Comparison of ENCODE assay signal across 1 cellular context in genomic region chr3:45783667-45784066, GRCh38.
TF ChIP-seq lines count a peak whose summit lies in the region.

No MANE protein-coding gene starts in this region.

TF ChIP-seq in GM23338, 12 proteins besides CTCF, POLR2A, EP300 and RAD21 (continued from another document):
- no peak for TF ChIP-seq ZNF462 (CRISPR knock-in tag; IDR thresholded peaks at IDR 0.05)
- TF ChIP-seq EZH2phosphoT487 (IDR thresholded peaks at IDR 0.05; ENCODE audit: unreplicated experiment): no peak
- no peak for TF ChIP-seq JUNB (IDR thresholded peaks at IDR 0.05; ENCODE audit: unreplicated experiment)
- no peak for TF ChIP-seq CREB1 (CRISPR knock-in tag; IDR thresholded peaks at IDR 0.05; ENCODE audit: low read depth)
- no peak for TF ChIP-seq POLR2AphosphoS5 (IDR thresholded peaks at IDR 0.05; ENCODE audit: low read depth)
- TF ChIP-seq ZNF331 (CRISPR knock-in tag; IDR thresholded peaks at IDR 0.05; ENCODE audit: low read depth): no peak
- TF ChIP-seq STAT1 (IDR thresholded peaks at IDR 0.05; ENCODE audit: unreplicated experiment): no peak
